17 cellular contexts compared by ENCODE assay signal in the genomic region with DNA sequence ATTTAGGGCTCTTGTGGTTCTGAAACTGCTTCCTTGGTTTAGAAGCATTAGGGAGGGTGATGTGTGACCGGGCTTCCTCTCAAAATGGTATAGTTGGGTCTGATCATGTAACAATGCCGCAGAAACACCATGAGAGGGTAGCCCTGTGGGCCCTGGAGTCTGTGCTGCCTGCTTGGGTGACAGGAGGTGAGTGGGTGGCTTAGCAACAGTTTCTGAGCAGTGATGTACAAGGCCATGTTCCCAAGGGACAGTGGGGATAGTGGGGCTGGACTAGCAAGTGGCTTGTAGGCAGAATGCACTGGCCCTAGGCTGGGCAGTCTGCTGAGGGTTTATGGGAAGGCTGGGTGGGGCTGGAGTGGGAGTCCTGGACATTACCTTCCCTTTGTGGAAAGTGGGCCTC.
"Had no signal": no experiment of that assay in that cellular context is flagged by ENCODE, and none has a peak within 500 bp of the region (broad histone marks: within the 10 kb centered on the region; RNA-seq: fewer than 3 reads in every experiment).

No MANE protein-coding gene starts in this region.

- H3K4me3 Mint-ChIP-seq: activated CD8-positive, alpha-beta T cell treated with anti-CD3 and anti-CD28 coated beads for 36 hours; WTC11 had no signal

- H3K4me1 ChIP-seq: ascending aorta had no signal

- H3K36me3 ChIP-seq: ascending aorta, esophagus muscularis mucosa, left lung, right atrium auricular region, stomach, thoracic aorta had no signal

- H3K27me3 ChIP-seq: ascending aorta, right atrium auricular region had no signal

- H3K4me3 ChIP-seq: ascending aorta, esophagus muscularis mucosa, hepatocyte, left lung, right atrium auricular region, smooth muscle cell, stomach, thoracic aorta had no signal

- ATAC-seq: activated CD8-positive, alpha-beta T cell treated with anti-CD3 and anti-CD28 coated beads for 36 hours; left lung; SK-N-SH treated with all-trans-retinoic acid at 6 μM for 48 hours; WTC11 had no signal

- H3K9me3 Mint-ChIP-seq: activated CD8-positive, alpha-beta T cell treated with anti-CD3 and anti-CD28 coated beads for 36 hours; WTC11 had no signal

- DNase-seq: activated CD4-positive, alpha-beta T cell treated with anti-CD3 and anti-CD28 coated beads for 4 hours; activated CD8-positive, alpha-beta T cell treated with anti-CD3 and anti-CD28 coated beads for 36 hours; activated gamma-delta T cell; activated T-cell treated with anti-CD3 and anti-CD28 coated beads, Interleukin-2, amount 50 U/mL, for 48 hours; left lung; mammary epithelial cell; naive B cell; stomach; T-helper 2 cell had no signal

- H3K27ac Mint-ChIP-seq: activated CD8-positive, alpha-beta T cell treated with anti-CD3 and anti-CD28 coated beads for 36 hours; WTC11 had no signal

- H3K9me3 ChIP-seq: ascending aorta, esophagus muscularis mucosa, left lung, right atrium auricular region, stomach, thoracic aorta had no signal

- H3K27ac ChIP-seq: ascending aorta, esophagus muscularis mucosa, hepatocyte, left lung, right atrium auricular region, stomach, thoracic aorta had no signal

- H3K36me3 Mint-ChIP-seq: naive B cell, WTC11 had no signal
